In the genomic region with DNA sequence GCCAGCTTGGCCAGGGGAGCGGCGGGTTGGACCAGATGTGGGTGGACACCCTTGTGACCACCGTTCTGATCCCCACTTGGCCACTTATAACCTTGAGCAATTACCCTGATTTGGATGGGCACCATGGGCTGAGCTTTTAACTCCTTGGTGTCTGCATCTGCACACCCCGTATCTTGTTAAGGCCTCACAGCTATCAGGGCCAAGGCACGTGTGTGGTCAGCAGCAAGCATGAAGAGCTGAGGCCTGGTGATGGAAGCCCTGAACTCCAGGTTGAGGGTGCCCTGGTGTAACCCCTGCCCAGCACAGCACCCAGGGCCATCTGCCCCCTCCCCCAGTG, we compare ENCODE assay signal across 1 cellular context.
A peak's percentile ranks its signal among the peaks of the same experiment; 100 is the strongest.
TF ChIP-seq lines count a peak whose summit lies in the region.

No MANE protein-coding gene starts in this region.

TF ChIP-seq in GM12878, 131 proteins besides CTCF, POLR2A, EP300 and RAD21:
- TF ChIP-seq ZBTB33 (IDR thresholded peaks at IDR 0.05) (0 out of 2 replicates have a peak, but pooled peaks have one; percentile 19), HCFC1 (IDR thresholded peaks at IDR 0.05; ENCODE audit: low read length) (no peak), TBL1XR1 (IDR thresholded peaks at IDR 0.05; ENCODE audit: low read depth, low read length) (no peak), NRF1 (conservative IDR thresholded peaks at IDR 0.05; ENCODE audit: low read depth, low read length) (no peak), CREB1 (IDR thresholded peaks at IDR 0.05; ENCODE audit: low read depth) (no peak), POLR2AphosphoS2 (IDR thresholded peaks at IDR 0.05; ENCODE audit: low read depth, low read length) (no peak), NR2C2 (IDR thresholded peaks at IDR 0.05; ENCODE audit: borderline replicate concordance, control insufficient read depth, insufficient read length, low read depth) (no peak)
